Comparison of ENCODE assay signal across 9 cellular contexts in the genomic region with DNA sequence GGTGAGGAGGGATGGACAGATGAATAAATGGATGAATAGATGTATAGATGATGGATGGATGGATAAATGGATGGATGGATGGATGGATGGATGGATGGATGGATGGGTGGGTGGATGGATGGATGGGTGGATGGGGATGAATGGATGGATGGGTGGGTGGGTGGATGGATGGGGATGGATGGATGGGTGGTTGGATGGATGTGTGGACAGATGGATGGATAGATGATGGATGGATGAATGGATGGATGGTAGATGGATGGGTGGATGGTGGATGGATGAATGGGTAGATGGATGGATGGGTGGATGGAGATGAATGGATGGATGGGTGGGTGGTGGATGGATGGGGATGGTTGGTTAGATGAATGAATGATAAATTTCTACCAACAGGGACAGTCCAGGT.
"Had no signal": no experiment of that assay in that cellular context is flagged by ENCODE, and none has a peak within 500 bp of the region (broad histone marks: within the 10 kb centered on the region; RNA-seq: fewer than 3 reads in every experiment).

No MANE protein-coding gene starts in this region.

- H3K4me3 ChIP-seq: GM23248 had no signal

- H3K36me3 Mint-ChIP-seq: IgD-negative memory B cell had no signal

- ATAC-seq: HepG2 had no signal

- DNase-seq: GM23248, GOT3, H9, HCEC 1CT, HFFc6, KBM-7 had no signal

- H3K27me3 Mint-ChIP-seq: IgD-negative memory B cell had no signal

- H3K4me1 Mint-ChIP-seq: IgD-negative memory B cell had no signal

- H3K27ac ChIP-seq: GM23248, HL-60 had no signal

- H3K4me3 Mint-ChIP-seq: H9, HFFc6, IgD-negative memory B cell had no signal

- H3K27ac Mint-ChIP-seq: H9, HFFc6 had no signal
